In genomic region chr13:63048648-63049047, GRCh38 we compare ENCODE assay signal across 19 cellular contexts.
A peak's percentile ranks its signal among the peaks of the same experiment; 100 is the strongest.
DNase-seq lines count a peak whose midpoint lies in the region; ATAC-seq and TF ChIP-seq lines count a peak whose summit lies in the region.
"Had no signal": no experiment of that assay in that cellular context is flagged by ENCODE, and none has a peak within 500 bp of the region (broad histone marks: within the 10 kb centered on the region; RNA-seq: fewer than 3 reads in every experiment).

No MANE protein-coding gene starts in this region.

- no peaks in the 10 kb centered on the region for H4K20me1 ChIP-seq in OCI-LY1 (ENCODE audit: insufficient read depth, low read length)

- intact Hi-C loops in sigmoid colon (cut with DNase I), result no loop called here

- no peak overlapping the region for H2AFZ ChIP-seq in OCI-LY1 (ENCODE audit: low read length)

- TF ChIP-seq POLR2A in erythroblast (IDR thresholded peaks at IDR 0.05; ENCODE audit: low read length) (no peak), sigmoid colon (IDR thresholded peaks at IDR 0.05) (no peak)

- H3K9me3 ChIP-seq in OCI-LY1 (ENCODE audit: low read length), result no peaks in the 10 kb centered on the region
- no peaks in the 10 kb centered on the region for H3K9me3 ChIP-seq in sigmoid colon
- H3K9me3 ChIP-seq: right atrium auricular region had no signal

- H3K4me3 ChIP-seq in OCI-LY1 (ENCODE audit: low read depth, low read length, poor library complexity, severe bottlenecking) (no peak overlapping the region), fibroblast of mammary gland (ENCODE audit: control insufficient read depth, low read depth, low read length) (no peak overlapping the region), sigmoid colon (no peak overlapping the region)
- H3K4me3 ChIP-seq: right atrium auricular region had no signal

- H3K4me1 ChIP-seq in OCI-LY1 (ENCODE audit: insufficient read depth, low read length, severe bottlenecking) (peaks cover 9% of the 10 kb centered on the region), sigmoid colon (peaks cover 0 to 20% (median 4%) of the 10 kb centered on the region in 4 donors)
- H3K4me1 ChIP-seq: right atrium auricular region had no signal

- H3K27ac ChIP-seq in OCI-LY1 (ENCODE audit: low read depth, low read length, poor library complexity, severe bottlenecking) (no peak overlapping the region), sigmoid colon (no peak overlapping the region)
- H3K27ac ChIP-seq: right atrium auricular region had no signal

- no peaks in the 10 kb centered on the region for H3K27me3 ChIP-seq in OCI-LY1 (ENCODE audit: insufficient read depth, low read length)
- no peaks in the 10 kb centered on the region for H3K27me3 ChIP-seq in sigmoid colon
- H3K27me3 ChIP-seq: right atrium auricular region had no signal

- no peaks in the 10 kb centered on the region for H3F3A ChIP-seq in OCI-LY1 (ENCODE audit: insufficient read depth, low read length)

- H3K79me2 ChIP-seq in OCI-LY1 (ENCODE audit: insufficient read depth, low read length), result no peaks in the 10 kb centered on the region

- DNase-seq in NCI-H748 (lab: John Stamatoyannopoulos, UW; ENCODE audit: unreplicated experiment) (peak; percentile 16), NCI-H748 treated with DMSO at 0.1 percent for 48 hours (lab: John Stamatoyannopoulos, UW) (no peak), fibroblast of mammary gland (ENCODE audit: low read depth) (no peak), erythroblast (lab: John Stamatoyannopoulos, UW) (no peak), sigmoid colon (no peak)
- DNase-seq in activated CD4-positive, alpha-beta T cell treated with anti-CD3 and anti-CD28 coated beads, Interleukin-2, amount 50 U/mL, for 1 hour, result no peak
- DNase-seq: activated CD8-positive, alpha-beta memory T cell treated with anti-CD3 and anti-CD28 coated beads for 24 hours; CD8-positive, alpha-beta memory T cell; islet precursor cell; mesendoderm; natural killer cell; NCI-H2029 treated with DMSO at 0.1 percent for 48 hours; NCI-H526 treated with DMSO at 0.1 percent for 48 hours; RPMI8226; stimulated activated naive CD4-positive, alpha-beta T cell treated with Interleukin-2 at 50 U/mL for 16 hours; trophoblast cell had no signal

- no peak for ATAC-seq in HG03139 (IDR thresholded peaks at IDR 0.05; ENCODE audit: unreplicated experiment)
- ATAC-seq: natural killer cell had no signal

- H3K9me2 ChIP-seq in OCI-LY1 (ENCODE audit: low read depth, low read length), result no peaks in the 10 kb centered on the region

- TF ChIP-seq EP300 in sigmoid colon (IDR thresholded peaks at IDR 0.05), result no peak

- no peak overlapping the region for H3K9ac ChIP-seq in OCI-LY1 (ENCODE audit: low read length)

- H3K36me3 ChIP-seq in OCI-LY1 (ENCODE audit: insufficient read depth, low read length), result no peaks in the 10 kb centered on the region
- H3K36me3 ChIP-seq in sigmoid colon, result no peaks in the 10 kb centered on the region
- H3K36me3 ChIP-seq: right atrium auricular region had no signal

- no peak overlapping the region for H3K4me2 ChIP-seq in OCI-LY1 (ENCODE audit: low read length)

- TF ChIP-seq CTCF in OCI-LY1 (IDR thresholded peaks at IDR 0.05; ENCODE audit: low read length) (peak; percentile 12; the same call in 1 of the 2 replicates), fibroblast of mammary gland (conservative IDR thresholded peaks at IDR 0.05; ENCODE audit: control insufficient read depth, insufficient read depth, low read depth, low read length) (peak; percentile 16), sigmoid colon (IDR thresholded peaks at IDR 0.05) (no peak)

Comparison
In these comparisons a context has a peak if more than half of its experiments do, and no peak if none do; other contexts are left out.
1. CTCF ChIP-seq: peak in OCI-LY1 (single experiment) and fibroblast of mammary gland (single experiment); none in sigmoid colon (0 of 4).